Comparison of ENCODE assay signal across 27 cellular contexts in genomic region chr14:31307198-31307597, GRCh38.
DNase-seq lines count a peak whose midpoint lies in the region; ATAC-seq, FAIRE-seq and TF ChIP-seq lines count a peak whose summit lies in the region.
"Had no signal": no experiment of that assay in that cellular context is flagged by ENCODE, and none has a peak within 500 bp of the region (broad histone marks: within the 10 kb centered on the region; RNA-seq: fewer than 3 reads in every experiment).

No MANE protein-coding gene starts in this region.

- H3K27ac ChIP-seq in RWPE1: no peak overlapping the region
- no peak overlapping the region for H3K27ac ChIP-seq in foreskin keratinocyte
- H3K27ac ChIP-seq in upper lobe of left lung: no peak overlapping the region
- no peak overlapping the region for H3K27ac ChIP-seq in Peyer's patch
- no peak overlapping the region for H3K27ac ChIP-seq in pancreas
- H3K27ac ChIP-seq in PC-9: no peak overlapping the region
- H3K27ac ChIP-seq: KMS-11, SJSA1 had no signal

- peaks cover 8 to 80% (median 42%) of the 10 kb centered on the region in 4 donors for H3K36me3 ChIP-seq in upper lobe of left lung
- peaks cover 0 to 60% (median 0%) of the 10 kb centered on the region in 3 donors for H3K36me3 ChIP-seq in Peyer's patch
- no peaks in the 10 kb centered on the region for H3K36me3 ChIP-seq in pancreas
- no peaks in the 10 kb centered on the region for H3K36me3 ChIP-seq in PC-9 (ENCODE audit: low read depth)

- H3K79me2 ChIP-seq in PC-9 (ENCODE audit: low read depth): no peaks in the 10 kb centered on the region

- TF ChIP-seq POLR2A in upper lobe of left lung (IDR thresholded peaks at IDR 0.05) (no peak), Peyer's patch (IDR thresholded peaks at IDR 0.05) (no peak)

- H3K9me3 ChIP-seq in upper lobe of left lung: no peaks in the 10 kb centered on the region
- no peaks in the 10 kb centered on the region for H3K9me3 ChIP-seq in Peyer's patch
- H3K9me3 ChIP-seq in pancreas: no peaks in the 10 kb centered on the region
- no peaks in the 10 kb centered on the region for H3K9me3 ChIP-seq in PC-9 (ENCODE audit: insufficient read depth, low read depth)
- H3K9me3 ChIP-seq: SJSA1 had no signal

- no TSS peak for BruUV-seq in PC-9 (replicated peaks; lab: Mats Ljungman, UMichigan)

- no peak overlapping the region for H3K4me3 ChIP-seq in upper lobe of left lung
- H3K4me3 ChIP-seq in Peyer's patch: no peak overlapping the region
- H3K4me3 ChIP-seq in pancreas: no peak overlapping the region
- no peak overlapping the region for H3K4me3 ChIP-seq in PC-9
- H3K4me3 ChIP-seq: SJSA1 had no signal

- DNase-seq in RWPE1 (ENCODE audit: low spot score) (peak; percentile 5), foreskin keratinocyte (peak in 1 of 2 donors; percentile 11), upper lobe of left lung (peak in 1 of 2 donors; percentile 28), Peyer's patch (no peak), pancreas (no peak), PC-9 (no peak)
- DNase-seq: C1 segment of cervical spinal cord; CD4-positive, alpha-beta memory T cell; COR-L47; H7; IMR-90; NCI-H1048; NCI-H1417; NCI-H1694; NCI-H2029 treated with DMSO at 0.1 percent for 48 hours; NCI-H2171; NCI-H226; NCI-H510A; NCI-H69; Right ventricle myocardium superior had no signal

- no peak overlapping the region for H2AFZ ChIP-seq in PC-9

- FAIRE-seq in pancreas (lab: Jason Lieb, UNC): no peak
- FAIRE-seq: G401.6, GM12891, GM19239, RCC 7860 had no signal

- H4K20me1 ChIP-seq in PC-9 (ENCODE audit: insufficient read depth): no peaks in the 10 kb centered on the region

- no peaks in the 10 kb centered on the region for H3K9me2 ChIP-seq in PC-9 (ENCODE audit: insufficient read depth)

- CTCF ChIA-PET in RWPE1 (lab: Yijun Ruan, JAX): no interaction called here
- CTCF ChIA-PET in PC-9 (lab: Charles Lee): no interaction called here

- TF ChIP-seq CTCF in RWPE1 (conservative IDR thresholded peaks at IDR 0.05; ENCODE audit: low read depth): no peak
- peak; percentile 24 for TF ChIP-seq CTCF in foreskin keratinocyte (conservative IDR thresholded peaks at IDR 0.05)
- TF ChIP-seq CTCF in upper lobe of left lung (IDR thresholded peaks at IDR 0.05): peak in 3 of 6 experiments; percentile 28 to 38 (median 35)
- TF ChIP-seq CTCF in Peyer's patch (IDR thresholded peaks at IDR 0.05): peak in 2 of 6 experiments; percentile 10 to 29
- no peak for TF ChIP-seq CTCF in pancreas (IDR thresholded peaks at IDR 0.05)
- no peak for TF ChIP-seq CTCF in PC-9 (conservative IDR thresholded peaks at IDR 0.05)

- H3K27me3 ChIP-seq in foreskin keratinocyte: no peaks in the 10 kb centered on the region
- H3K27me3 ChIP-seq in upper lobe of left lung: no peaks in the 10 kb centered on the region
- H3K27me3 ChIP-seq in Peyer's patch: no peaks in the 10 kb centered on the region
- no peaks in the 10 kb centered on the region for H3K27me3 ChIP-seq in pancreas
- no peaks in the 10 kb centered on the region for H3K27me3 ChIP-seq in PC-9 (ENCODE audit: insufficient read depth, low read depth)
- H3K27me3 ChIP-seq: SJSA1 had no signal

- H3F3A ChIP-seq in PC-9 (ENCODE audit: insufficient read depth, low read depth): no peaks in the 10 kb centered on the region

- H3K4me1 ChIP-seq in foreskin keratinocyte: no peaks in the 10 kb centered on the region
- peaks cover 0 to 5% (median 0%) of the 10 kb centered on the region in 4 donors for H3K4me1 ChIP-seq in upper lobe of left lung
- H3K4me1 ChIP-seq in Peyer's patch: no peaks in the 10 kb centered on the region
- no peaks in the 10 kb centered on the region for H3K4me1 ChIP-seq in pancreas
- H3K4me1 ChIP-seq in PC-9 (replicated peaks; ENCODE audit: insufficient read depth): no peaks in the 10 kb centered on the region
- H3K4me1 ChIP-seq: SJSA1 had no signal

- no peak overlapping the region for H3K4me2 ChIP-seq in PC-9
- H3K4me2 ChIP-seq: KMS-11 had no signal

- intact Hi-C loops in pancreas (cut with DNase I): no loop called here
- intact Hi-C loops in PC-9 (cut with micrococcal nuclease; ENCODE audit: unreplicated experiment): no loop called here

- POLR2A ChIA-PET in RWPE1 (lab: Yijun Ruan, JAX; ENCODE audit: low non-redundant PET) (no interaction called here), PC-9 (lab: Charles Lee; ENCODE audit: unreplicated experiment) (no interaction called here)

- ATAC-seq in HG03159 (IDR thresholded peaks at IDR 0.05; ENCODE audit: unreplicated experiment) (peak; percentile 10), foreskin keratinocyte (no peak), upper lobe of left lung (ENCODE audit: low FRiP score in 2 of 2) (peak; percentile 32 to 66), pancreas (no peak)

- TF ChIP-seq EP300 in upper lobe of left lung (IDR thresholded peaks at IDR 0.05): no peak

Comparison
In these comparisons a context has a peak if more than half of its experiments do, and no peak if none do; other contexts are left out.
1. ATAC-seq: peak in HG03159 (single experiment) and upper lobe of left lung (2 of 2); none in foreskin keratinocyte (single experiment) and pancreas (0 of 4).